In the genomic region with DNA sequence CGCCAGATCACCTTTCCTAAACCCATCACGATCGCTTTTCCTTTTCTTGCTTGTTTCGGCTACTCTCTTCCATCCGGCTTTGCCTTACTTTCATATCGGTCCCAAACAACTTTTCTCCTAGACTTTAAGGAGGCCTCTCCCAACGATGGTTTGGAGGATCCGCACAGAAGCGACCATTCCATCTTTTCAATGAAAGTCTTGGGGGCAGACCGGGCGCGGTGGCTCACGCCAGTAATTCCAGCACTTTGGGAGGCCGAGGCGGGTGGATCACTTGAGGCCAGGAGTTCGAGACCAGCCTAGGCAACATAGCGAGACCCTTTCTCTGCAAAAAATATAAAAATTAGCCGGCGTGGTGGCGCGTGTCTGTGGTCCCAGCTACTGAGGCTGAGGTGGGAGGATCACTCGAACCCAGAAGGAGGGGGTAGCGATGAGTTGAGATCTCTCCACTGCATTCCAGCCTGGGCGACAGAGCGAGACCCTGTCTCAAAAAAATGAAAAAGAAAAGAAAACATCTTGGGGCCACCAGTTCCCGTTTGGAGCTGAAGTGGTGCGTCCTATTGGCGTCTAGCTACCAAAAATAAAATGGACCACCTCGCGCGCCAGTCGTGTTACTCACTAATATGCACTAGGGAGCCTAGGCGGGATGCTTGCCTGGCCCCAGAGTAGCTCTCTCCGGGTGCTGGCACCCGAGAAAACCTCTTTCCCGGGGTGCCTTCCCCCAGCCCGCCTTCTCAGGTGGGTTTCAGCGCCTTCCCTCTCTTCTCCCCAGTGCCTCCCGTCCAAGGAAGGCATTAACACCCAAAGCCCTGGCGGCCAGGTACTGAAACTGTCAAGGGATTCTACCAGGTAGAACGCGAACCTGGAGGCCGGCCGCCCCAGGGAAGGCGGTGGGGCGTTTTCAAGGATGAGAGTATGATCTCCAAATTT, we compare ENCODE assay signal across 8 cellular contexts. TPM values are rescaled to one million over a fixed set of nuclear protein-coding genes. Genes with fewer than 3 reads are reported as not detected.
A peak's percentile ranks its signal among the peaks of the same experiment; 100 is the strongest.
DNase-seq lines count a peak whose midpoint lies in the region; ATAC-seq and TF ChIP-seq lines count a peak whose summit lies in the region.

No MANE protein-coding gene starts in this region.

- TF ChIP-seq POLR2A in esophagus muscularis mucosa (IDR thresholded peaks at IDR 0.05; ENCODE audit: low read depth), result no peak

- no peak overlapping the region for H2BK120ac ChIP-seq in neuronal stem cell (ENCODE audit: low read depth, low read length)

- TF ChIP-seq CTCF in HFF-Myc (IDR thresholded peaks at IDR 0.05; ENCODE audit: low read depth, low read length, missing control alignments), result no peak
- peak in 2 of 3 experiments; percentile 9 to 33 for TF ChIP-seq CTCF in esophagus muscularis mucosa (IDR thresholded peaks at IDR 0.05)

- no peak overlapping the region for H4K91ac ChIP-seq in neuronal stem cell (ENCODE audit: low read depth, low read length, poor library complexity)

- H3K4me2 ChIP-seq in neuronal stem cell (ENCODE audit: insufficient read depth, low read length, poor library complexity, severe bottlenecking), result peak overlapping the region; percentile 45

- H3K27ac ChIP-seq in esophagus muscularis mucosa (replicated peaks in 1 of 4) (peak overlapping the region; percentile 86 to 92 (median 90)), neuronal stem cell (replicated peaks; ENCODE audit: low read length) (no peak overlapping the region), temporal lobe (ENCODE audit: low read depth, low read length) (peak overlapping the region; percentile 58)

- peak overlapping the region; percentile 87 for H2AFZ ChIP-seq in neuronal stem cell (ENCODE audit: low read length)

- H3K18ac ChIP-seq in neuronal stem cell (ENCODE audit: low read length), result no peak overlapping the region

- no peak for TF ChIP-seq EP300 in esophagus muscularis mucosa (IDR thresholded peaks at IDR 0.05)

- no peak overlapping the region for H2BK15ac ChIP-seq in neuronal stem cell (ENCODE audit: low read length)

- H3K9me3 ChIP-seq in esophagus muscularis mucosa (no peaks in the 10 kb centered on the region), neuronal stem cell (replicated peaks in 1 of 2; ENCODE audit: control insufficient read depth in 2 of 2, insufficient read depth in 1 of 2, low read depth in 1 of 2, low read length in 2 of 2) (no peaks in the 10 kb centered on the region)

- peak; percentile 25 for DNase-seq in GDM1 (lab: John Stamatoyannopoulos, UW)
- no peak for DNase-seq in HFF-Myc (ENCODE audit: extremely low read depth, low read depth)
- DNase-seq in NCI-H69 (lab: John Stamatoyannopoulos, UW), result peak; percentile 91
- DNase-seq in activated T-cell treated with anti-CD3 and anti-CD28 coated beads, Interleukin-2, amount 50 U/mL, for 1 hour, result peak; percentile 63
- DNase-seq in esophagus muscularis mucosa (ENCODE audit: extremely low spot score), result no peak
- DNase-seq in neuronal stem cell (ENCODE audit: low spot score), result no peak

- intact Hi-C loops in esophagus muscularis mucosa (cut with DNase I), result no loop called here

- no peak for ATAC-seq in HG02798 (IDR thresholded peaks at IDR 0.05; ENCODE audit: poor library complexity, unreplicated experiment)

- no peak overlapping the region for H2AK5ac ChIP-seq in neuronal stem cell (ENCODE audit: low read depth, low read length)

- H2BK5ac ChIP-seq in neuronal stem cell (ENCODE audit: low read length), result no peak overlapping the region

- no peak overlapping the region for H3K4ac ChIP-seq in neuronal stem cell (ENCODE audit: low read length)

- H4K8ac ChIP-seq in neuronal stem cell (ENCODE audit: low read depth, low read length), result no peak overlapping the region

- no peak overlapping the region for H2BK12ac ChIP-seq in neuronal stem cell (ENCODE audit: low read length)

- H3K23ac ChIP-seq in neuronal stem cell (ENCODE audit: low read depth, low read length, poor library complexity), result peak overlapping the region; percentile 52

- H3K4me3 ChIP-seq in HFF-Myc (replicated peaks; ENCODE audit: low read depth, low read length) (peak overlapping the region; percentile 88), esophagus muscularis mucosa (peak overlapping the region; percentile 79 to 95 (median 90)), neuronal stem cell (ENCODE audit: low read length in 2 of 2) (peak overlapping the region; percentile 64 to 69)

- H3K27me3 ChIP-seq in esophagus muscularis mucosa (no peaks in the 10 kb centered on the region), neuronal stem cell (ENCODE audit: control insufficient read depth in 3 of 3, insufficient read depth in 3 of 3, low read depth in 1 of 3, low read length in 3 of 3) (peaks cover 0 to 6% (median 3%) of the 10 kb centered on the region in 3 experiments)

- WGBS in esophagus muscularis mucosa, result 2% methylated on average over 46 of the region's 46 CpGs
- WGBS in neuronal stem cell (ENCODE audit: extremely low coverage in 2 of 2, insufficient read length in 2 of 2, insufficient replicate concordance in 1 of 2), 2 donors, result no CpG with 5 or more reads among the region's 46 CpGs

- no peak overlapping the region for H3K9ac ChIP-seq in neuronal stem cell (ENCODE audit: low read depth, low read length, poor library complexity)

- H3K14ac ChIP-seq in neuronal stem cell (ENCODE audit: low read length), result no peak overlapping the region

- H3K4me1 ChIP-seq in esophagus muscularis mucosa (peaks cover 16 to 38% (median 28%) of the 10 kb centered on the region in 4 donors), neuronal stem cell (ENCODE audit: control insufficient read depth in 2 of 2, insufficient read depth in 1 of 2, low read depth in 1 of 2, low read length in 2 of 2) (peaks cover 0 to 5% of the 10 kb centered on the region in 2 donors)

- no peaks in the 10 kb centered on the region for H3K79me1 ChIP-seq in neuronal stem cell (ENCODE audit: low read depth, low read length)

- no peaks in the 10 kb centered on the region for H3K36me3 ChIP-seq in esophagus muscularis mucosa
- peaks cover 0 to 16% of the 10 kb centered on the region in 2 donors for H3K36me3 ChIP-seq in neuronal stem cell (replicated peaks in 1 of 2; ENCODE audit: control insufficient read depth in 2 of 2, insufficient read depth in 2 of 2, low read length in 2 of 2)

RNA-seq across cellular contexts. Expression of gene AP3B1, which starts 0.8 kb away (rescaled TPM):
- 10 to 100 TPM; 31.2 to 42.1 (median 36.2) TPM for total RNA-seq in esophagus muscularis mucosa
- 41.5 TPM for polyA plus RNA-seq in neuronal stem cell (2013, experiment 1 of 2)
- 42.0 TPM for polyA plus RNA-seq in neuronal stem cell (2013, experiment 2 of 2)
- total RNA-seq in temporal lobe, result 24.8 TPM

Comparison
In these comparisons a context has a peak if more than half of its experiments do, and no peak if none do; other contexts are left out.
1. DNase-seq: peak in GDM1 (single experiment), NCI-H69 (single experiment) and activated T-cell treated with anti-CD3 and anti-CD28 coated beads, Interleukin-2, amount 50 U/mL, for 1 hour (single experiment); none in HFF-Myc (single experiment), esophagus muscularis mucosa (single experiment) and neuronal stem cell (single experiment).
2. Peak in every context shown above with its lines, with median percentiles within 50 percentile points of each other: H3K4me3 ChIP-seq.